Comparison of ENCODE assay signal across 18 cellular contexts in the genomic region with DNA sequence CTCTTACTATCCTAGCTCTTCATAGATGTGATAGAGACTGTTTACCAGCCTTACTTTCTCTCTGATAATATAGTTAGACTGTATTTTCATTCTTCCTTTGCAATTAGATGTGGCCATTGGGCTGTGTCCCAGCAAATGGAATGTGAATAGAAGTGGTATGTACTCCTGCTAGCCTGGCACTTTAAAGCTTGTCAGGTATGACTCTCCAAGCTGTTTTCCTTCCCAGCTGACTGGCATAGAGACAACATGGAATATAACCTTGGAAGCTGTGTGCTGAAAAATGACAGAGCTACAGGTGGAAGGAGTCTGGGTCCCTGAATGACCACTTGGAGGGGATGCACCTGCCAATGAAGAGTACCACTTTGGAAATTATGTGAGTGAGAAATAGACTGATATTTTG.
DNase-seq lines count a peak whose midpoint lies in the region; ATAC-seq and TF ChIP-seq lines count a peak whose summit lies in the region.
"Had no signal": no experiment of that assay in that cellular context is flagged by ENCODE, and none has a peak within 500 bp of the region (broad histone marks: within the 10 kb centered on the region; RNA-seq: fewer than 3 reads in every experiment).

No MANE protein-coding gene starts in this region.

- H3K4me3 Mint-ChIP-seq in activated CD8-positive, alpha-beta memory T cell treated with anti-CD3 and anti-CD28 coated beads, Interleukin-2, amount 10 ng/mL, durations not matched to agents 7 days and 5 days, result no peak overlapping the region
- H3K4me3 Mint-ChIP-seq in Calu3 (ENCODE audit: low read depth, unreplicated experiment), result no peak overlapping the region
- H3K4me3 Mint-ChIP-seq: CD4-positive, alpha-beta T cell had no signal

- intact Hi-C loops in thyroid gland (cut with DNase I), result no loop called here
- intact Hi-C loops in Calu3 (cut with micrococcal nuclease; ENCODE audit: unreplicated experiment), result no loop called here

- TF ChIP-seq POLR2A in thyroid gland (IDR thresholded peaks at IDR 0.05), result no peak

- CTCF ChIA-PET in activated CD8-positive, alpha-beta memory T cell treated with anti-CD3 and anti-CD28 coated beads, Interleukin-2, amount 10 ng/mL, durations not matched to agents 7 days and 5 days (lab: Charles Lee), result no interaction called here
- CTCF ChIA-PET in Calu3 (lab: Charles Lee), result interaction anchor here (1.0 kb wide), 1 partner anchor 68 kb away, joined by 3 read pairs; no protein-coding TSS in a partner anchor

- H3K4me1 Mint-ChIP-seq in activated CD8-positive, alpha-beta memory T cell treated with anti-CD3 and anti-CD28 coated beads, Interleukin-2, amount 10 ng/mL, durations not matched to agents 7 days and 5 days, result no peaks in the 10 kb centered on the region
- no peaks in the 10 kb centered on the region for H3K4me1 Mint-ChIP-seq in Calu3 (ENCODE audit: low read depth, unreplicated experiment)

- TF ChIP-seq CTCF in thyroid gland (IDR thresholded peaks at IDR 0.05), result no peak
- TF ChIP-seq CTCF in Calu3 (IDR thresholded peaks at IDR 0.05; ENCODE audit: unreplicated experiment), result no peak

- BruUV-seq in Calu3 (replicated peaks; lab: Mats Ljungman, UMichigan), result no TSS peak

- DNase-seq in NCI-H1105 treated with DMSO at 0.1 percent for 48 hours (lab: John Stamatoyannopoulos, UW), result peak; percentile 30
- no peak for DNase-seq in NCI-H1105 (lab: John Stamatoyannopoulos, UW)
- peak; percentile 39 for DNase-seq in NCI-H2029 treated with DMSO at 0.1 percent for 48 hours (lab: John Stamatoyannopoulos, UW)
- peak; percentile 51 for DNase-seq in cerebellum (ENCODE audit: low spot score)
- peak; percentile 74 to 79 for DNase-seq in thyroid gland
- DNase-seq in NCI-H345 (lab: John Stamatoyannopoulos, UW), result no peak
- DNase-seq in activated CD8-positive, alpha-beta memory T cell treated with anti-CD3 and anti-CD28 coated beads, Interleukin-2, amount 10 ng/mL, durations not matched to agents 7 days and 5 days, result no peak
- DNase-seq in Calu3, result no peak
- DNase-seq: Caco-2; CD4-positive, alpha-beta T cell; DMS153; KBM-7; NCI-H1436; NCI-H1930; NCI-H2227 treated with DMSO at 0.1 percent for 48 hours; NCI-H524; Peyer's patch; SW 1271 had no signal

- H3K27me3 Mint-ChIP-seq in activated CD8-positive, alpha-beta memory T cell treated with anti-CD3 and anti-CD28 coated beads, Interleukin-2, amount 10 ng/mL, durations not matched to agents 7 days and 5 days, result peaks cover 33% of the 10 kb centered on the region
- H3K27me3 Mint-ChIP-seq in Calu3 (ENCODE audit: unreplicated experiment), result no peaks in the 10 kb centered on the region

- ATAC-seq in activated CD8-positive, alpha-beta memory T cell treated with anti-CD3 and anti-CD28 coated beads, Interleukin-2, amount 10 ng/mL, durations not matched to agents 7 days and 5 days, result no peak

- H3K27me3 ChIP-seq in thyroid gland, result no peaks in the 10 kb centered on the region
- H3K27me3 ChIP-seq: Peyer's patch had no signal

- no peak overlapping the region for H3K4me3 ChIP-seq in thyroid gland (replicated peaks in 1 of 3)
- H3K4me3 ChIP-seq: Peyer's patch had no signal

- H3K27ac ChIP-seq in thyroid gland, result peak overlapping the region; percentile 35 to 75 (median 70)
- H3K27ac ChIP-seq: Peyer's patch had no signal

- H3K36me3 Mint-ChIP-seq in activated CD8-positive, alpha-beta memory T cell treated with anti-CD3 and anti-CD28 coated beads, Interleukin-2, amount 10 ng/mL, durations not matched to agents 7 days and 5 days, result no peaks in the 10 kb centered on the region
- H3K36me3 Mint-ChIP-seq in Calu3 (ENCODE audit: insufficient read depth, unreplicated experiment), result no peaks in the 10 kb centered on the region

- H3K9me3 Mint-ChIP-seq in activated CD8-positive, alpha-beta memory T cell treated with anti-CD3 and anti-CD28 coated beads, Interleukin-2, amount 10 ng/mL, durations not matched to agents 7 days and 5 days (ENCODE audit: low read depth), result no peaks in the 10 kb centered on the region
- H3K9me3 Mint-ChIP-seq in Calu3 (ENCODE audit: low read depth, unreplicated experiment), result no peaks in the 10 kb centered on the region
- H3K9me3 Mint-ChIP-seq: CD4-positive, alpha-beta T cell had no signal

- no peaks in the 10 kb centered on the region for H3K36me3 ChIP-seq in thyroid gland
- H3K36me3 ChIP-seq: Peyer's patch had no signal

- peaks cover 19 to 22% of the 10 kb centered on the region in 2 donors for H3K4me1 ChIP-seq in thyroid gland
- H3K4me1 ChIP-seq: Caco-2, Peyer's patch had no signal

- no peaks in the 10 kb centered on the region for H3K9me3 ChIP-seq in thyroid gland
- H3K9me3 ChIP-seq: Caco-2, Peyer's patch had no signal

- H3K27ac Mint-ChIP-seq in activated CD8-positive, alpha-beta memory T cell treated with anti-CD3 and anti-CD28 coated beads, Interleukin-2, amount 10 ng/mL, durations not matched to agents 7 days and 5 days, result no peak overlapping the region
- no peak overlapping the region for H3K27ac Mint-ChIP-seq in Calu3 (ENCODE audit: unreplicated experiment)
- H3K27ac Mint-ChIP-seq: CD4-positive, alpha-beta T cell had no signal

Comparison
In these comparisons a context has a peak if more than half of its experiments do, and no peak if none do; other contexts are left out.
1. DNase-seq: peak in NCI-H1105 treated with DMSO at 0.1 percent for 48 hours (single experiment), NCI-H2029 treated with DMSO at 0.1 percent for 48 hours (single experiment), cerebellum (single experiment) and thyroid gland (2 of 2); none in NCI-H1105 (single experiment), NCI-H345 (single experiment), activated CD8-positive, alpha-beta memory T cell treated with anti-CD3 and anti-CD28 coated beads, Interleukin-2, amount 10 ng/mL, durations not matched to agents 7 days and 5 days (single experiment) and Calu3 (single experiment).